1 cellular context compared by ENCODE assay signal in genomic region chr7:128890306-128891109, GRCh38.
TF ChIP-seq lines count a peak whose summit lies in the region.

No MANE protein-coding gene starts in this region.

TF ChIP-seq in H1, 55 proteins besides CTCF, POLR2A, EP300 and RAD21:
- no peak for TF ChIP-seq HDAC2 (IDR thresholded peaks at IDR 0.05; ENCODE audit: borderline replicate concordance in 1 of 2, low read depth in 2 of 2, low read length in 2 of 2)
- TF ChIP-seq CBX8 (IDR thresholded peaks at IDR 0.05; ENCODE audit: borderline replicate concordance, low read depth, low read length), result no peak
- no peak for TF ChIP-seq POLR2AphosphoS5 (IDR thresholded peaks at IDR 0.05; ENCODE audit: low read depth, low read length)
- 0 out of 2 replicates have a peak, but pooled peaks have one; percentile 37 for TF ChIP-seq SUZ12 (IDR thresholded peaks at IDR 0.05; ENCODE audit: low read length)
- TF ChIP-seq EZH2 (IDR thresholded peaks at IDR 0.05; ENCODE audit: low read depth, low read length, severe bottlenecking), result no peak
- peak; percentile 14; the same call in 1 of the 2 replicates for TF ChIP-seq MAX (IDR thresholded peaks at IDR 0.05)
- TF ChIP-seq ATF2 (IDR thresholded peaks at IDR 0.05; ENCODE audit: low read length), result no peak
- TF ChIP-seq YY1 (IDR thresholded peaks at IDR 0.05; ENCODE audit: low read depth, low read length), result no peak
- peak; percentile 70; the same call in 1 of the 2 replicates for TF ChIP-seq RBBP5 (IDR thresholded peaks at IDR 0.05; ENCODE audit: borderline replicate concordance, low read depth, low read length)
- TF ChIP-seq SIRT6 (IDR thresholded peaks at IDR 0.05; ENCODE audit: low read length), result no peak
TF ChIP-seq in H1: peak in this region for 3.
